1 cellular context compared by ENCODE assay signal in genomic region chr17:43384476-43384862, GRCh38.
TF ChIP-seq lines count a peak whose summit lies in the region.

No MANE protein-coding gene starts in this region.

TF ChIP-seq in HepG2, 621 proteins besides CTCF, POLR2A, EP300 and RAD21 (continued from another document and continues in another):
- TF ChIP-seq ZNF574 (CRISPR knock-in tag; IDR thresholded peaks at IDR 0.05) (peak; percentile 80), ZSCAN22 (CRISPR knock-in tag; IDR thresholded peaks at IDR 0.05) (no peak), ZNF83 (CRISPR knock-in tag; IDR thresholded peaks at IDR 0.05; ENCODE audit: borderline replicate concordance) (peak; percentile 91; the same call in 1 of the 2 replicates), DNMT1 (CRISPR knock-in tag; IDR thresholded peaks at IDR 0.05) (no peak), PAWR (CRISPR knock-in tag; IDR thresholded peaks at IDR 0.05; ENCODE audit: borderline replicate concordance) (no peak), PREB (CRISPR knock-in tag; IDR thresholded peaks at IDR 0.05) (no peak), ZNF430 (CRISPR knock-in tag; IDR thresholded peaks at IDR 0.05) (no peak), KAT7 (CRISPR knock-in tag; IDR thresholded peaks at IDR 0.05; ENCODE audit: borderline replicate concordance) (peak; percentile 67; the same call in 1 of the 2 replicates), JARID2 (CRISPR knock-in tag; IDR thresholded peaks at IDR 0.05; ENCODE audit: insufficient replicate concordance) (no peak), MTF1 (CRISPR knock-in tag; IDR thresholded peaks at IDR 0.05) (no peak), ZNF17 (CRISPR knock-in tag; IDR thresholded peaks at IDR 0.05) (no peak), HNF4G (IDR thresholded peaks at IDR 0.05; ENCODE audit: borderline replicate concordance, low read depth, low read length) (peak; percentile 98), HNF4G (CRISPR knock-in tag; IDR thresholded peaks at IDR 0.05; ENCODE audit: borderline replicate concordance, low read depth) (peak; percentile 99), ZKSCAN5 (CRISPR knock-in tag; IDR thresholded peaks at IDR 0.05) (peak; percentile 81; the same call in 1 of the 2 replicates), CERS6 (CRISPR knock-in tag; IDR thresholded peaks at IDR 0.05) (no peak), GMEB2 (CRISPR knock-in tag; IDR thresholded peaks at IDR 0.05; ENCODE audit: low read depth) (no peak), ZNF550 (CRISPR knock-in tag; IDR thresholded peaks at IDR 0.05; ENCODE audit: borderline replicate concordance) (no peak), HNRNPUL1 (IDR thresholded peaks at IDR 0.05; ENCODE audit: low read depth, low read length) (no peak), GLI4 (CRISPR knock-in tag; IDR thresholded peaks at IDR 0.05; ENCODE audit: borderline replicate concordance) (no peak), GABPB1 (CRISPR knock-in tag; IDR thresholded peaks at IDR 0.05) (peak; percentile 50; the same call in 1 of the 2 replicates), JUNB (CRISPR knock-in tag; IDR thresholded peaks at IDR 0.05; ENCODE audit: borderline replicate concordance) (no peak), CREM (IDR thresholded peaks at IDR 0.05) (peak; percentile 65; the same call in 1 of the 2 replicates), CREM (CRISPR knock-in tag; IDR thresholded peaks at IDR 0.05) (no peak), RERE (CRISPR knock-in tag; IDR thresholded peaks at IDR 0.05; ENCODE audit: low read depth) (0 out of 2 replicates have a peak, but pooled peaks have one; percentile 65), ZNF639 (CRISPR knock-in tag; conservative IDR thresholded peaks at IDR 0.05) (peak; percentile 77), GMEB1 (CRISPR knock-in tag; IDR thresholded peaks at IDR 0.05; ENCODE audit: borderline replicate concordance) (0 out of 2 replicates have a peak, but pooled peaks have one; percentile 53), MXD3 (CRISPR knock-in tag; IDR thresholded peaks at IDR 0.05) (peak; percentile 68; the same call in 1 of the 2 replicates), ZNF616 (CRISPR knock-in tag; IDR thresholded peaks at IDR 0.05; ENCODE audit: low read depth) (peak; percentile 63), ZNF235 (CRISPR knock-in tag; IDR thresholded peaks at IDR 0.05; ENCODE audit: borderline replicate concordance) (no peak), SMAD9 (CRISPR knock-in tag; IDR thresholded peaks at IDR 0.05) (no peak), SATB2 (CRISPR knock-in tag; IDR thresholded peaks at IDR 0.05) (no peak), ZNF292 (CRISPR knock-in tag; IDR thresholded peaks at IDR 0.05; ENCODE audit: borderline replicate concordance, low read depth) (peak; percentile 97; the same call in 1 of the 2 replicates), ZGPAT (CRISPR knock-in tag; IDR thresholded peaks at IDR 0.05) (peak; percentile 93), MBNL3 (CRISPR knock-in tag; conservative IDR thresholded peaks at IDR 0.05) (no peak), ZNF747 (CRISPR knock-in tag; IDR thresholded peaks at IDR 0.05; ENCODE audit: borderline replicate concordance) (peak; percentile 98), ZSCAN20 (CRISPR knock-in tag; IDR thresholded peaks at IDR 0.05; ENCODE audit: borderline replicate concordance) (no peak), GFI1 (CRISPR knock-in tag; IDR thresholded peaks at IDR 0.05; ENCODE audit: borderline replicate concordance) (peak; percentile 53; the same call in 1 of the 2 replicates), ZBTB3 (CRISPR knock-in tag; IDR thresholded peaks at IDR 0.05; ENCODE audit: borderline replicate concordance, low read depth) (no peak), ERF (CRISPR knock-in tag; IDR thresholded peaks at IDR 0.05) (peak; percentile 98; the same call in 1 of the 2 replicates), ZFP36L1 (CRISPR knock-in tag; IDR thresholded peaks at IDR 0.05) (no peak; the same call in 1 of the 2 replicates), ZNF224 (CRISPR knock-in tag; IDR thresholded peaks at IDR 0.05) (no peak; the same call in 1 of the 2 replicates), ZZZ3 (CRISPR knock-in tag; IDR thresholded peaks at IDR 0.05; ENCODE audit: borderline replicate concordance) (peak; percentile 36; the same call in 1 of the 2 replicates), HOXA3 (CRISPR knock-in tag; IDR thresholded peaks at IDR 0.05) (peak; percentile 92; the same call in 1 of the 2 replicates), KAT2B (IDR thresholded peaks at IDR 0.05; ENCODE audit: borderline replicate concordance, low read depth, low read length) (no peak), ZSCAN5A (CRISPR knock-in tag; IDR thresholded peaks at IDR 0.05; ENCODE audit: borderline replicate concordance) (no peak), ZNF776 (CRISPR knock-in tag; IDR thresholded peaks at IDR 0.05) (no peak), ZNF326 (CRISPR knock-in tag; IDR thresholded peaks at IDR 0.05; ENCODE audit: borderline replicate concordance) (no peak)
